ENCODE assay signal across 13 cellular contexts in genomic region chr3:123620338-123620737, GRCh38. TPM values are rescaled to one million over a fixed set of nuclear protein-coding genes. Genes with fewer than 3 reads are reported as not detected.
DNase-seq lines count a peak whose midpoint lies in the region; ATAC-seq and TF ChIP-seq lines count a peak whose summit lies in the region.
"Had no signal": no experiment of that assay in that cellular context is flagged by ENCODE, and none has a peak within 500 bp of the region (broad histone marks: within the 10 kb centered on the region; RNA-seq: fewer than 3 reads in every experiment).

No MANE protein-coding gene starts in this region.

- no peaks in the 10 kb centered on the region for H3K9me3 Mint-ChIP-seq in activated CD4-positive, alpha-beta T cell treated with anti-CD3 and anti-CD28 coated beads for 36 hours (ENCODE audit: low read depth)
- H3K9me3 Mint-ChIP-seq: activated CD4-positive, alpha-beta memory T cell treated with anti-CD3 and anti-CD28 coated beads, Interleukin-2, amount 10 ng/mL, durations not matched to agents 7 days and 5 days; CD4-positive, CD25-positive, alpha-beta regulatory T cell; T-helper 1 cell treated with Interleukin-12 subunit alpha and Interleukin-12 subunit beta and Interleukin-4 antibody, amounts not matched to agents 30 μg/mL and 1 μg/mL, for 36 hours had no signal

- H3K36me3 Mint-ChIP-seq in activated CD4-positive, alpha-beta T cell treated with anti-CD3 and anti-CD28 coated beads for 36 hours (ENCODE audit: low read depth), result no peaks in the 10 kb centered on the region
- H3K36me3 Mint-ChIP-seq: activated naive CD8-positive, alpha-beta T cell had no signal

- H3K4me1 Mint-ChIP-seq in activated CD4-positive, alpha-beta T cell treated with anti-CD3 and anti-CD28 coated beads for 36 hours, result no peaks in the 10 kb centered on the region
- H3K4me1 Mint-ChIP-seq: activated CD4-positive, alpha-beta memory T cell treated with anti-CD3 and anti-CD28 coated beads, Interleukin-2, amount 10 ng/mL, durations not matched to agents 7 days and 5 days had no signal

- intact Hi-C loops in Panc1 (cut with micrococcal nuclease; ENCODE audit: unreplicated experiment), result no loop called here
- intact Hi-C loops in lower lobe of right lung (cut with DNase I), result no loop called here
- intact Hi-C loops in activated CD4-positive, alpha-beta T cell treated with anti-CD3 and anti-CD28 coated beads for 36 hours (cut with DNase I, micrococcal nuclease), result no loop called here

- H3K4me1 ChIP-seq in Panc1 (ENCODE audit: control insufficient read depth, insufficient read depth, low read length), result no peaks in the 10 kb centered on the region
- H3K4me1 ChIP-seq in lower lobe of right lung, result peaks cover 26% of the 10 kb centered on the region
- H3K4me1 ChIP-seq in stomach smooth muscle (ENCODE audit: control insufficient read depth, insufficient read depth, low read length), result peaks cover 54% of the 10 kb centered on the region

- H3K4me3 Mint-ChIP-seq in activated CD4-positive, alpha-beta T cell treated with anti-CD3 and anti-CD28 coated beads for 36 hours, result no peak overlapping the region
- H3K4me3 Mint-ChIP-seq: activated CD4-positive, alpha-beta memory T cell treated with anti-CD3 and anti-CD28 coated beads, Interleukin-2, amount 10 ng/mL, durations not matched to agents 7 days and 5 days; activated naive CD8-positive, alpha-beta T cell; CD4-positive, CD25-positive, alpha-beta regulatory T cell; T-helper 1 cell treated with Interleukin-12 subunit alpha and Interleukin-12 subunit beta and Interleukin-4 antibody, amounts not matched to agents 30 μg/mL and 1 μg/mL, for 36 hours had no signal

- H3K9ac ChIP-seq in stomach smooth muscle (ENCODE audit: low read length in 2 of 2), result peak overlapping the region; percentile 98 to 100

- H3K27ac ChIP-seq in Panc1 (ENCODE audit: low read length) (no peak overlapping the region), lower lobe of right lung (peak overlapping the region; percentile 34), stomach smooth muscle (ENCODE audit: low read length) (peak overlapping the region; percentile 99)

- in situ Hi-C loops in Panc1 (cut with HindIII; ENCODE audit: low pct_unique_long_range_greater_than_20kb, low sequenced_read_pairs), result no loop called here
- in situ Hi-C loops in GM13976 (cut with MboI; ENCODE audit: low sequenced_read_pairs, unreplicated experiment), result no loop called here

- no peak overlapping the region for H3K27ac Mint-ChIP-seq in activated CD4-positive, alpha-beta T cell treated with anti-CD3 and anti-CD28 coated beads for 36 hours
- H3K27ac Mint-ChIP-seq: activated CD4-positive, alpha-beta memory T cell treated with anti-CD3 and anti-CD28 coated beads, Interleukin-2, amount 10 ng/mL, durations not matched to agents 7 days and 5 days; activated naive CD8-positive, alpha-beta T cell; CD4-positive, CD25-positive, alpha-beta regulatory T cell; T-helper 1 cell treated with Interleukin-12 subunit alpha and Interleukin-12 subunit beta and Interleukin-4 antibody, amounts not matched to agents 30 μg/mL and 1 μg/mL, for 36 hours had no signal

- H3K27me3 Mint-ChIP-seq in activated CD4-positive, alpha-beta T cell treated with anti-CD3 and anti-CD28 coated beads for 36 hours, result no peaks in the 10 kb centered on the region
- H3K27me3 Mint-ChIP-seq: activated naive CD8-positive, alpha-beta T cell; CD4-positive, CD25-positive, alpha-beta regulatory T cell had no signal

- H3K36me3 ChIP-seq in Panc1 (ENCODE audit: control insufficient read depth, insufficient read depth, low read length) (no peaks in the 10 kb centered on the region), lower lobe of right lung (peaks cover 55% of the 10 kb centered on the region), stomach smooth muscle (ENCODE audit: control insufficient read depth in 2 of 2, insufficient read depth in 2 of 2, low read length in 2 of 2) (peaks cover 44 to 54% of the 10 kb centered on the region in 2 donors)

- CTCF ChIA-PET in Panc1 (lab: Charles Lee), result no interaction called here
- CTCF ChIA-PET in activated CD4-positive, alpha-beta T cell treated with anti-CD3 and anti-CD28 coated beads for 36 hours (lab: Charles Lee), result interaction anchor here (0.6 to 0.7 kb wide), 2 partner anchors 21 to 849 kb away, joined by 3 to 4 read pairs; no protein-coding TSS in a partner anchor

- TF ChIP-seq CTCF in Panc1 (IDR thresholded peaks at IDR 0.05), result no peak
- no peak for TF ChIP-seq CTCF in lower lobe of right lung (IDR thresholded peaks at IDR 0.05)
- no peak for TF ChIP-seq CTCF in GM13976 (IDR thresholded peaks at IDR 0.05; ENCODE audit: borderline replicate concordance, control extremely low read depth, extremely low read depth, insufficient read depth, missing control alignments)

- DNase-seq in Panc1 (ENCODE audit: low read depth, low spot score), result no peak
- DNase-seq in epidermal melanocyte (ENCODE audit: insufficient read length, low spot score), result peak; percentile 72
- DNase-seq in lower lobe of right lung, result no peak
- no peak for DNase-seq in central memory CD4-positive, alpha-beta T cell
- DNase-seq in GM13976 (ENCODE audit: low spot score), result no peak
- DNase-seq in activated CD4-positive, alpha-beta T cell treated with anti-CD3 and anti-CD28 coated beads for 36 hours, result no peak
- no peak for DNase-seq in iPS-NIHi7 (ENCODE audit: extremely low spot score)
- DNase-seq: activated CD4-positive, alpha-beta memory T cell treated with anti-CD3 and anti-CD28 coated beads, Interleukin-2, amount 10 ng/mL, durations not matched to agents 7 days and 5 days; CD4-positive, CD25-positive, alpha-beta regulatory T cell; islet precursor cell had no signal

- POLR2A ChIA-PET in Panc1 (lab: Charles Lee), result interaction anchor here (0.6 kb wide), 1 partner anchor 87 kb away, joined by 3 read pairs; no protein-coding TSS in a partner anchor
- POLR2A ChIA-PET in activated CD4-positive, alpha-beta T cell treated with anti-CD3 and anti-CD28 coated beads for 36 hours (lab: Charles Lee), result no interaction called here

- BruUV-seq in Panc1 (replicated peaks; lab: Mats Ljungman, UMichigan), result no TSS peak

- H3K4me3 ChIP-seq in Panc1 (ENCODE audit: low read depth in 2 of 2, low read length in 2 of 2) (no peak overlapping the region), lower lobe of right lung (no peak overlapping the region), stomach smooth muscle (ENCODE audit: low read length in 2 of 2) (peak overlapping the region; percentile 91 to 99)

- H3K27me3 ChIP-seq in Panc1 (ENCODE audit: control insufficient read depth, insufficient read depth, low read length) (no peaks in the 10 kb centered on the region), lower lobe of right lung (ENCODE audit: low read depth) (no peaks in the 10 kb centered on the region), stomach smooth muscle (ENCODE audit: control insufficient read depth in 1 of 2, insufficient read depth in 2 of 2, low read length in 2 of 2) (no peaks in the 10 kb centered on the region)

- ATAC-seq in Panc1, result 0 out of 2 replicates have a peak, but pooled peaks have one; percentile 9
- ATAC-seq in lower lobe of right lung, result peak; percentile 11 to 56
- ATAC-seq in activated CD4-positive, alpha-beta T cell treated with anti-CD3 and anti-CD28 coated beads for 36 hours, result no peak

- H3K9me3 ChIP-seq in Panc1 (ENCODE audit: control insufficient read depth, insufficient read depth, low read depth, low read length) (no peaks in the 10 kb centered on the region), lower lobe of right lung (no peaks in the 10 kb centered on the region), stomach smooth muscle (ENCODE audit: control insufficient read depth in 2 of 2, low read length in 2 of 2) (no peaks in the 10 kb centered on the region)

RNA-seq across cellular contexts. Expression of gene HACD2, which starts 35.5 kb away (rescaled TPM):
- total RNA-seq in Panc1 (2021; ENCODE audit: unreplicated experiment) (58.6 TPM), lower lobe of right lung (42.8 TPM)
- 19.4 TPM for polyA plus RNA-seq in Panc1 (2012; ENCODE audit: insufficient read length)
- 10 to 100 TPM; 22.1 to 27.7 TPM for total RNA-seq in activated CD4-positive, alpha-beta T cell treated with anti-CD3 and anti-CD28 coated beads for 36 hours

Comparison
In these comparisons a context has a peak if more than half of its experiments do, and no peak if none do; other contexts are left out.
1. H3K4me3 ChIP-seq: peak in stomach smooth muscle (2 of 2); none in Panc1 (0 of 2) and lower lobe of right lung (single experiment).